ENCODE assay signal across 9 cellular contexts in genomic region chr19:18450934-18451836, GRCh38. TPM values are rescaled to one million over a fixed set of nuclear protein-coding genes. Genes with fewer than 3 reads are reported as not detected.
DNase-seq lines count a peak whose midpoint lies in the region; ATAC-seq and TF ChIP-seq lines count a peak whose summit lies in the region.
"Had no signal": no experiment of that assay in that cellular context is flagged by ENCODE, and none has a peak within 500 bp of the region (broad histone marks: within the 10 kb centered on the region; RNA-seq: fewer than 3 reads in every experiment).

No MANE protein-coding gene starts in this region.

- DNase-seq in EH (ENCODE audit: low read depth) (peak; percentile 72), HS-27A (ENCODE audit: low read depth) (peak; percentile 39), PC-9 (peak; percentile 54 to 83), fibroblast of mammary gland (ENCODE audit: low read depth) (peak; percentile 70), nucleus accumbens (lab: John Stamatoyannopoulos, UW) (peak in 53 of 56 donors; percentile 24 to 94 (median 73)), superior temporal gyrus (ENCODE audit: extremely low spot score) (peak; percentile 91)
- DNase-seq in activated T-cell treated with anti-CD3 and anti-CD28 coated beads, Interleukin-2, amount 50 U/mL, for 48 hours = peak; percentile 95 to 97

- no peak overlapping the region for H3K4me3 ChIP-seq in PC-9
- H3K4me3 ChIP-seq in fibroblast of mammary gland (ENCODE audit: control insufficient read depth, low read depth, low read length) = no peak overlapping the region

- peaks cover 30% of the 10 kb centered on the region for H4K20me1 ChIP-seq in PC-9 (ENCODE audit: insufficient read depth)

- H3K9me2 ChIP-seq in PC-9 (ENCODE audit: insufficient read depth) = no peaks in the 10 kb centered on the region

- H3K79me2 ChIP-seq in PC-9 (ENCODE audit: low read depth) = no peaks in the 10 kb centered on the region

- peaks cover 17% of the 10 kb centered on the region for H3K4me1 ChIP-seq in PC-9 (replicated peaks; ENCODE audit: insufficient read depth)

- BruUV-seq in PC-9 (replicated peaks; lab: Mats Ljungman, UMichigan) = no TSS peak

- POLR2A ChIA-PET in PC-9 (lab: Charles Lee; ENCODE audit: unreplicated experiment) = interaction anchor here (0.7 kb wide), 1 partner anchor 403 kb away, joined by 4 read pairs; no protein-coding TSS in a partner anchor

- H3F3A ChIP-seq in PC-9 (ENCODE audit: insufficient read depth, low read depth) = peaks cover 33% of the 10 kb centered on the region

- peaks cover 7% of the 10 kb centered on the region; the same call in 1 of the 2 replicates for H3K36me3 ChIP-seq in PC-9 (ENCODE audit: low read depth)

- CTCF ChIA-PET in PC-9 (lab: Charles Lee) = interaction anchor here (0.6 to 1.2 kb wide), 4 partner anchors 11 to 403 kb away, joined by 4 to 7 read pairs (median 4); no protein-coding TSS in a partner anchor

- no peaks in the 10 kb centered on the region for H3K9me3 ChIP-seq in PC-9 (ENCODE audit: insufficient read depth, low read depth)

- TF ChIP-seq CTCF in PC-9 (conservative IDR thresholded peaks at IDR 0.05) = peak; percentile 99
- TF ChIP-seq CTCF in fibroblast of mammary gland (conservative IDR thresholded peaks at IDR 0.05; ENCODE audit: control insufficient read depth, insufficient read depth, low read depth, low read length) = peak; percentile 89

- intact Hi-C loops in PC-9 (cut with micrococcal nuclease; ENCODE audit: unreplicated experiment) = loop anchor here (2.0 to 10.0 kb wide), 2 partner anchors 464 to 534 kb away; no protein-coding TSS in a partner anchor

- H2AFZ ChIP-seq in PC-9 = no peak overlapping the region

- no peak overlapping the region for H3K4me2 ChIP-seq in PC-9

- ATAC-seq in GM18907 (IDR thresholded peaks at IDR 0.05; ENCODE audit: unreplicated experiment) = no peak

- H3K27ac ChIP-seq in PC-9 = no peak overlapping the region

- no peaks in the 10 kb centered on the region for H3K27me3 ChIP-seq in PC-9 (ENCODE audit: insufficient read depth, low read depth)

RNA-seq across cellular contexts. Expression of gene ISYNA1, which starts 13.3 kb away (rescaled TPM):
- total RNA-seq in PC-9 (2021) = 129 and 142 TPM in 2 replicates

RNA-seq across cellular contexts. Expression of gene SSBP4, which starts 32.0 kb away (rescaled TPM):
- 56.6 and 65.2 TPM in 2 replicates for total RNA-seq in PC-9 (2021)

RNA-seq across cellular contexts. Expression of gene LRRC25, which starts 53.8 kb away (rescaled TPM):
- not detected in 2 replicates for total RNA-seq in PC-9 (2021)
- total RNA-seq: dermis microvascular lymphatic vessel endothelial cell had no signal

Comparison
In these comparisons a context has a peak if more than half of its experiments do, and no peak if none do; other contexts are left out.
1. DNase-seq: peak in every context shown above with its lines; median percentile 96 in activated T-cell treated with anti-CD3 and anti-CD28 coated beads, Interleukin-2, amount 50 U/mL, for 48 hours; 91 in superior temporal gyrus; 73 in nucleus accumbens; 72 in EH; 70 in fibroblast of mammary gland; 68 in PC-9; 39 in HS-27A.